In the genomic region with DNA sequence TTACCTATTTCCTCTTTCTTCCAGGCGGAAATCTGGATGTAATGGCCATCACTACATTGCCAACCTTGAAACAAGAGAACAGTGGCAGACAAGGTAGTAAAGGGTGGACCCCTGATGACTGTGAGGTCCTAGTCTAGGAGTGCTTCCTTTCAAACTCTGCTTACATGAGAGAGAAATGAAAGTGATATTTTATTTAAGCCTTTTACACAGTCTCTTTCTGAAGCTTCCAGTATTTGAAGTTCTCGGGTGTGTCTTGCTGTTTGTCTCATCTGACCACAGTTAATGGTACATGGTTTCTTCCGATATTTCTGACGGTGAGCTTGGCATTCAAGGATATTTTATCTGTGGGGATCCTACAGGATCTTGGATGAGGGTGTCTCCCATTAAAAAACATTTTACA, we compare ENCODE assay signal across 14 cellular contexts.
DNase-seq lines count a peak whose midpoint lies in the region; ATAC-seq lines count a peak whose summit lies in the region.
"Had no signal": no experiment of that assay in that cellular context is flagged by ENCODE, and none has a peak within 500 bp of the region (broad histone marks: within the 10 kb centered on the region; RNA-seq: fewer than 3 reads in every experiment).

No MANE protein-coding gene starts in this region.

- H3K27me3 Mint-ChIP-seq in activated naive CD8-positive, alpha-beta T cell treated with anti-CD3 and anti-CD28 coated beads, Interleukin-2, amount 50 U/mL, for 24 hours = no peaks in the 10 kb centered on the region

- DNase-seq in activated naive CD8-positive, alpha-beta T cell treated with anti-CD3 and anti-CD28 coated beads, Interleukin-2, amount 50 U/mL, for 24 hours = no peak
- DNase-seq in NCI-H82 (lab: John Stamatoyannopoulos, UW) (no peak), caudate nucleus (lab: John Stamatoyannopoulos, UW) (no peak), HPDE6-E6E7 (ENCODE audit: extremely low spot score) (no peak), GOT3 (lab: John Stamatoyannopoulos, UW) (no peak)
- DNase-seq: activated CD4-positive, alpha-beta T cell treated with anti-CD3 and anti-CD28 coated beads, Interleukin-2, amount 50 U/mL, for 4 hours; NCI-H2107; stimulated activated CD4-positive, alpha-beta T cell treated with anti-CD3 and anti-CD28 coated beads, Interleukin-4, amount 100 ng/mL, for 1 hour had no signal

- H3K27ac Mint-ChIP-seq in activated naive CD8-positive, alpha-beta T cell treated with anti-CD3 and anti-CD28 coated beads, Interleukin-2, amount 50 U/mL, for 24 hours = peak overlapping the region; percentile 84
- H3K27ac Mint-ChIP-seq: CD14-positive monocyte had no signal

- ATAC-seq in GM19351 (IDR thresholded peaks at IDR 0.05; ENCODE audit: unreplicated experiment) (peak; percentile 68), HG03175 (IDR thresholded peaks at IDR 0.05; ENCODE audit: unreplicated experiment) (peak; percentile 63)
- ATAC-seq in activated naive CD8-positive, alpha-beta T cell treated with anti-CD3 and anti-CD28 coated beads, Interleukin-2, amount 50 U/mL, for 24 hours = peak; percentile 69

- peaks cover 5% of the 10 kb centered on the region for H3K36me3 Mint-ChIP-seq in activated naive CD8-positive, alpha-beta T cell treated with anti-CD3 and anti-CD28 coated beads, Interleukin-2, amount 50 U/mL, for 24 hours (ENCODE audit: low read depth)

- H3K4me1 Mint-ChIP-seq in activated naive CD8-positive, alpha-beta T cell treated with anti-CD3 and anti-CD28 coated beads, Interleukin-2, amount 50 U/mL, for 24 hours = peaks cover 37% of the 10 kb centered on the region

- H3K4me3 ChIP-seq in GM08714 (ENCODE audit: low read length) = peak overlapping the region; percentile 47; the same call in 1 of the 2 replicates
- H3K4me3 ChIP-seq: thoracic aorta had no signal

- no peaks in the 10 kb centered on the region for H3K9me3 Mint-ChIP-seq in activated naive CD8-positive, alpha-beta T cell treated with anti-CD3 and anti-CD28 coated beads, Interleukin-2, amount 50 U/mL, for 24 hours
- H3K9me3 Mint-ChIP-seq: CD14-positive monocyte had no signal

- no peak overlapping the region for H3K27ac ChIP-seq in caudate nucleus (ENCODE audit: low read depth, low read length)
- H3K27ac ChIP-seq: parathyroid adenoma, thoracic aorta had no signal

- H3K4me3 Mint-ChIP-seq in activated naive CD8-positive, alpha-beta T cell treated with anti-CD3 and anti-CD28 coated beads, Interleukin-2, amount 50 U/mL, for 24 hours = no peak overlapping the region
- H3K4me3 Mint-ChIP-seq: CD14-positive monocyte had no signal
